In genomic region chr7:12961910-12962309, GRCh38 we compare ENCODE assay signal across 12 cellular contexts.
"Had no signal": no experiment of that assay in that cellular context is flagged by ENCODE, and none has a peak within 500 bp of the region (broad histone marks: within the 10 kb centered on the region; RNA-seq: fewer than 3 reads in every experiment).

No MANE protein-coding gene starts in this region.

- H3K27ac Mint-ChIP-seq: activated CD8-positive, alpha-beta memory T cell treated with anti-CD3 and anti-CD28 coated beads, Interleukin-2, amount 10 ng/mL, durations not matched to agents 7 days and 5 days; activated T-cell treated with anti-CD3 and anti-CD28 coated beads, Interleukin-2, amount 50 U/mL, for 24 hours; memory B cell had no signal

- H3K9me3 Mint-ChIP-seq: activated T-cell treated with anti-CD3 and anti-CD28 coated beads, Interleukin-2, amount 50 U/mL, for 24 hours; memory B cell had no signal

- H3K4me3 ChIP-seq: breast epithelium, esophagus muscularis mucosa, pancreas had no signal

- DNase-seq: activated CD4-positive, alpha-beta T cell treated with anti-CD3 and anti-CD28 coated beads for 1 hour; activated CD4-positive, alpha-beta T cell treated with anti-CD3 and anti-CD28 coated beads, Interleukin-2, amount 50 U/mL, for 48 hours; activated CD8-positive, alpha-beta memory T cell treated with anti-CD3 and anti-CD28 coated beads, Interleukin-2, amount 10 ng/mL, durations not matched to agents 7 days and 5 days; activated gamma-delta T cell treated with Interleukin-2 at 50 U/mL for 16 hours; activated T-cell treated with anti-CD3 and anti-CD28 coated beads, Interleukin-2, amount 50 U/mL, for 24 hours; aorta; head of caudate nucleus; pancreas; T-helper 2 cell had no signal

- H3K9me3 ChIP-seq: breast epithelium, esophagus muscularis mucosa, pancreas had no signal

- FAIRE-seq: pancreas had no signal

- ATAC-seq: activated CD8-positive, alpha-beta memory T cell treated with anti-CD3 and anti-CD28 coated beads, Interleukin-2, amount 10 ng/mL, durations not matched to agents 7 days and 5 days had no signal

- H3K4me1 ChIP-seq: breast epithelium, esophagus muscularis mucosa had no signal

- H3K36me3 ChIP-seq: breast epithelium, esophagus muscularis mucosa, pancreas had no signal

- H3K4me1 Mint-ChIP-seq: activated CD8-positive, alpha-beta memory T cell treated with anti-CD3 and anti-CD28 coated beads, Interleukin-2, amount 10 ng/mL, durations not matched to agents 7 days and 5 days; memory B cell had no signal

- H3K4me3 Mint-ChIP-seq: activated CD8-positive, alpha-beta memory T cell treated with anti-CD3 and anti-CD28 coated beads, Interleukin-2, amount 10 ng/mL, durations not matched to agents 7 days and 5 days; activated T-cell treated with anti-CD3 and anti-CD28 coated beads, Interleukin-2, amount 50 U/mL, for 24 hours; memory B cell had no signal

- H3K36me3 Mint-ChIP-seq: activated CD8-positive, alpha-beta memory T cell treated with anti-CD3 and anti-CD28 coated beads, Interleukin-2, amount 10 ng/mL, durations not matched to agents 7 days and 5 days; memory B cell had no signal

- H3K27ac ChIP-seq: breast epithelium, esophagus muscularis mucosa, pancreas had no signal

- H3K27me3 ChIP-seq: breast epithelium, esophagus muscularis mucosa, pancreas had no signal
